In genomic region chr19:835201-835810, GRCh38 we compare ENCODE assay signal across 37 cellular contexts. TPM values are rescaled to one million over a fixed set of nuclear protein-coding genes. Genes with fewer than 3 reads are reported as not detected.
DNase-seq lines count a peak whose midpoint lies in the region; ATAC-seq and TF ChIP-seq lines count a peak whose summit lies in the region.
"Had no signal": no experiment of that assay in that cellular context is flagged by ENCODE, and none has a peak within 500 bp of the region (broad histone marks: within the 10 kb centered on the region; RNA-seq: fewer than 3 reads in every experiment).

No MANE protein-coding gene starts in this region.

- H2AFZ ChIP-seq in H9 (ENCODE audit: low read length) = no peak overlapping the region
- no peak overlapping the region for H2AFZ ChIP-seq in hepatocyte
- peak overlapping the region; percentile 77 for H2AFZ ChIP-seq in neuronal stem cell (ENCODE audit: low read length)

- H2BK15ac ChIP-seq in H9 (ENCODE audit: low read depth, low read length) = no peak overlapping the region
- H2BK15ac ChIP-seq in neuronal stem cell (ENCODE audit: low read length) = no peak overlapping the region

- H2BK12ac ChIP-seq in H9 (ENCODE audit: insufficient read length, low read depth, low read length) = no peak overlapping the region
- H2BK12ac ChIP-seq in neuronal stem cell (ENCODE audit: low read length) = no peak overlapping the region

- no peak overlapping the region for H3K56ac ChIP-seq in H9 (ENCODE audit: insufficient read length, low read depth, low read length)

- H3K4me3 ChIP-seq in hepatocyte (no peak overlapping the region), neuronal stem cell (ENCODE audit: low read length in 2 of 2) (no peak overlapping the region)
- H3K4me3 ChIP-seq: BLaER1 treated with 17β-estradiol and CSF1 and Interleukin-3, amounts not matched to agents 10 nM and 100 nM; esophagus squamous epithelium; prostate gland had no signal

- H3K9me3 ChIP-seq in H9 (ENCODE audit: control insufficient read depth, low read depth, low read length) (no peaks in the 10 kb centered on the region), hepatocyte (ENCODE audit: low read depth) (no peaks in the 10 kb centered on the region), neuronal stem cell (replicated peaks in 1 of 2; ENCODE audit: control insufficient read depth in 2 of 2, insufficient read depth in 1 of 2, low read depth in 1 of 2, low read length in 2 of 2) (no peaks in the 10 kb centered on the region)
- H3K9me3 ChIP-seq: BLaER1 treated with 17β-estradiol and CSF1 and Interleukin-3, amounts not matched to agents 10 nM and 100 nM; esophagus squamous epithelium; prostate gland had no signal

- H3K4ac ChIP-seq in H9 (ENCODE audit: low read depth, low read length) (no peak overlapping the region), neuronal stem cell (ENCODE audit: low read length) (no peak overlapping the region)

- no peaks in the 10 kb centered on the region for H3K36me3 ChIP-seq in hepatocyte (replicated peaks; ENCODE audit: insufficient read depth, low read depth)
- no peaks in the 10 kb centered on the region for H3K36me3 ChIP-seq in neuronal stem cell (replicated peaks in 1 of 2; ENCODE audit: control insufficient read depth in 2 of 2, insufficient read depth in 2 of 2, low read length in 2 of 2)
- H3K36me3 ChIP-seq: BLaER1 treated with 17β-estradiol and CSF1 and Interleukin-3, amounts not matched to agents 10 nM and 100 nM; esophagus squamous epithelium; prostate gland had no signal

- H4K20me1 ChIP-seq in H9 (ENCODE audit: control insufficient read depth, insufficient read depth, insufficient read length) (no peaks in the 10 kb centered on the region), hepatocyte (ENCODE audit: insufficient read depth, poor library complexity, severe bottlenecking) (no peaks in the 10 kb centered on the region)

- H3T11ph ChIP-seq in H9 (ENCODE audit: low read length) = no peak overlapping the region

- no peaks in the 10 kb centered on the region for H3K23me2 ChIP-seq in H9 (ENCODE audit: insufficient read length, low read depth, low read length, poor library complexity, severe bottlenecking)

- H3K14ac ChIP-seq in H9 (ENCODE audit: insufficient read depth, low read length) = no peak overlapping the region
- H3K14ac ChIP-seq in neuronal stem cell (ENCODE audit: low read length) = no peak overlapping the region

- peaks cover 8% of the 10 kb centered on the region for H3K27me3 Mint-ChIP-seq in H9 (ENCODE audit: low read depth)

- ATAC-seq in HG02840 (IDR thresholded peaks at IDR 0.05; ENCODE audit: low FRiP score, unreplicated experiment) (no peak), HG03280 (IDR thresholded peaks at IDR 0.05; ENCODE audit: unreplicated experiment) (no peak)
- ATAC-seq: activated CD8-positive, alpha-beta T cell treated with anti-CD3 and anti-CD28 coated beads, Interleukin-2, amount 10 ng/mL, durations not matched to agents 7 days and 5 days; PC-3 had no signal

- H4K5ac ChIP-seq in H9 (ENCODE audit: insufficient read length, low read depth, low read length) = no peak overlapping the region

- no peaks in the 10 kb centered on the region for H3K79me1 ChIP-seq in H9 (ENCODE audit: insufficient read depth, low read depth, low read length, poor library complexity, severe bottlenecking)
- no peaks in the 10 kb centered on the region for H3K79me1 ChIP-seq in neuronal stem cell (ENCODE audit: low read depth, low read length)

- no peak overlapping the region for H4K91ac ChIP-seq in H9 (ENCODE audit: insufficient read length, low read depth, low read length)
- H4K91ac ChIP-seq in neuronal stem cell (ENCODE audit: low read depth, low read length, poor library complexity) = no peak overlapping the region

- H3K9me2 ChIP-seq in hepatocyte (replicated peaks; ENCODE audit: insufficient read depth) = no peaks in the 10 kb centered on the region

- H3K79me2 ChIP-seq in H9 (ENCODE audit: insufficient read depth, low read length) (no peaks in the 10 kb centered on the region), hepatocyte (no peaks in the 10 kb centered on the region)

- WGBS in H9 (ENCODE audit: extremely low coverage, insufficient read length, low lambda C conversion rate) = no CpG with 5 or more reads among the region's 37 CpGs
- 78% methylated on average over 15 of the region's 37 CpGs for WGBS in hepatocyte (ENCODE audit: low lambda C conversion rate, missing lambda C conversion rate)
- no CpG with 5 or more reads among the region's 37 CpGs for WGBS in neuronal stem cell (ENCODE audit: extremely low coverage in 2 of 2, insufficient read length in 2 of 2, insufficient replicate concordance in 1 of 2), 2 donors

- TF ChIP-seq CTCF in H9 (conservative IDR thresholded peaks at IDR 0.05) (no peak), hepatocyte (IDR thresholded peaks at IDR 0.05; ENCODE audit: poor library complexity) (no peak)

- H3K27me3 ChIP-seq in H9 (ENCODE audit: insufficient read depth, low read length) = no peaks in the 10 kb centered on the region
- no peaks in the 10 kb centered on the region for H3K27me3 ChIP-seq in hepatocyte
- H3K27me3 ChIP-seq in neuronal stem cell (ENCODE audit: control insufficient read depth in 3 of 3, insufficient read depth in 3 of 3, low read depth in 1 of 3, low read length in 3 of 3) = peaks cover 0 to 4% (median 0%) of the 10 kb centered on the region in 3 experiments

- H3K36me3 Mint-ChIP-seq in H9 (ENCODE audit: insufficient read depth in 1 of 3, low read depth in 3 of 3) = no peaks in the 10 kb centered on the region
- H3K36me3 Mint-ChIP-seq: activated naive CD4-positive, alpha-beta T cell treated with anti-CD3 and anti-CD28 coated beads, Interleukin-2, amount 50 U/mL, for 24 hours; IgD-negative memory B cell; type B pancreatic cell had no signal

- H2AK5ac ChIP-seq in H9 (ENCODE audit: insufficient read length, low read length) (no peak overlapping the region), neuronal stem cell (ENCODE audit: low read depth, low read length) (peak overlapping the region; percentile 63)

- H3K27ac Mint-ChIP-seq in H9 = peak overlapping the region in 2 of 3 experiments; percentile 44; a peak in 1 of 7 replicates
- H3K27ac Mint-ChIP-seq: activated CD8-positive, alpha-beta T cell treated with anti-CD3 and anti-CD28 coated beads, Interleukin-2, amount 10 ng/mL, durations not matched to agents 7 days and 5 days; activated naive CD4-positive, alpha-beta T cell treated with anti-CD3 and anti-CD28 coated beads, Interleukin-2, amount 50 U/mL, for 24 hours; activated T-helper 2 cell treated with anti-CD3 and anti-CD28 coated beads, Interferon-gamma antibody, Interleukin-2, Interleukin-4, amounts not matched to agents 10 μg/mL and 5 μg/mL and 100 μg/mL, durations not matched to agents 14 hours and 24 hours and 36 hours; type B pancreatic cell had no signal

- no peaks in the 10 kb centered on the region for H3K4me1 Mint-ChIP-seq in H9
- H3K4me1 Mint-ChIP-seq: activated naive CD4-positive, alpha-beta T cell treated with anti-CD3 and anti-CD28 coated beads, Interleukin-2, amount 50 U/mL, for 24 hours had no signal

- H3K18ac ChIP-seq in H9 (ENCODE audit: insufficient read length, low read depth, low read length) (no peak overlapping the region), neuronal stem cell (ENCODE audit: low read length) (no peak overlapping the region)

- H3K4me3 Mint-ChIP-seq in H9 = no peak overlapping the region
- H3K4me3 Mint-ChIP-seq: activated CD8-positive, alpha-beta T cell treated with anti-CD3 and anti-CD28 coated beads, Interleukin-2, amount 10 ng/mL, durations not matched to agents 7 days and 5 days; activated naive CD4-positive, alpha-beta T cell treated with anti-CD3 and anti-CD28 coated beads, Interleukin-2, amount 50 U/mL, for 24 hours; IgD-negative memory B cell; type B pancreatic cell had no signal

- H3K4me2 ChIP-seq in H9 (ENCODE audit: insufficient read depth, insufficient read length, low read length) (no peak overlapping the region), hepatocyte (no peak overlapping the region), neuronal stem cell (ENCODE audit: insufficient read depth, low read length, poor library complexity, severe bottlenecking) (no peak overlapping the region)

- H3K9ac ChIP-seq in H9 (ENCODE audit: extremely low read depth, insufficient read length, low read length) (no peak overlapping the region), neuronal stem cell (ENCODE audit: low read depth, low read length, poor library complexity) (no peak overlapping the region)
- H3K9ac ChIP-seq: BLaER1 treated with 17β-estradiol and CSF1 and Interleukin-3, amounts not matched to agents 10 nM and 100 nM had no signal

- no peak for DNase-seq in H9
- DNase-seq in MV-4-11 (lab: John Stamatoyannopoulos, UW) = peak; percentile 85
- DNase-seq in hepatocyte (ENCODE audit: low spot score) = peak; percentile 16
- no peak for DNase-seq in neuronal stem cell (ENCODE audit: low spot score)
- no peak for DNase-seq in NCI-H82 (lab: John Stamatoyannopoulos, UW)
- DNase-seq in activated CD4-positive, alpha-beta T cell treated with anti-CD3 and anti-CD28 coated beads, Interleukin-2, amount 50 U/mL, for 4 hours = no peak
- DNase-seq: activated CD8-positive, alpha-beta T cell treated with anti-CD3 and anti-CD28 coated beads, Interleukin-2, amount 10 ng/mL, durations not matched to agents 7 days and 5 days; amygdala; COR-L47; DMS79 treated with DMSO at 0.1 percent for 48 hours; esophagus squamous epithelium; GDM1; HCEC 1CT; hypothalamus; left cardiac atrium; NCI-H1092 treated with DMSO at 0.1 percent for 48 hours; NCI-H187; NCI-H2171 treated with DMSO at 0.1 percent for 48 hours; NCI-H510A treated with DMSO at 0.1 percent for 48 hours; NK-92 treated with Interleukin-12 subunit alpha and Interleukin-12 subunit beta, amount 100 ng/mL, for 24 hours; nucleus accumbens; PC-3; Right ventricle myocardium superior; stimulated activated CD4-positive, alpha-beta T cell treated with anti-CD3 and anti-CD28 coated beads, Interleukin-4, amount 100 ng/mL, for 24 hours; SW 1271 had no signal

- H3K4me1 ChIP-seq in H9 (ENCODE audit: insufficient read depth, low read length) (no peaks in the 10 kb centered on the region), hepatocyte (ENCODE audit: insufficient read depth) (no peaks in the 10 kb centered on the region), neuronal stem cell (ENCODE audit: control insufficient read depth in 2 of 2, insufficient read depth in 1 of 2, low read depth in 1 of 2, low read length in 2 of 2) (peaks cover 0 to 3% of the 10 kb centered on the region in 2 donors)
- H3K4me1 ChIP-seq: prostate gland had no signal

- H3K23ac ChIP-seq in H9 (ENCODE audit: insufficient read length, low read depth, low read length) (no peak overlapping the region), neuronal stem cell (ENCODE audit: low read depth, low read length, poor library complexity) (no peak overlapping the region)

- no peaks in the 10 kb centered on the region; a peak in 1 of 5 replicates for H3K9me3 Mint-ChIP-seq in H9
- H3K9me3 Mint-ChIP-seq: activated naive CD4-positive, alpha-beta T cell treated with anti-CD3 and anti-CD28 coated beads, Interleukin-2, amount 50 U/mL, for 24 hours; activated T-helper 2 cell treated with anti-CD3 and anti-CD28 coated beads, Interferon-gamma antibody, Interleukin-2, Interleukin-4, amounts not matched to agents 10 μg/mL and 5 μg/mL and 100 μg/mL, durations not matched to agents 14 hours and 24 hours and 36 hours; type B pancreatic cell had no signal

- H2BK5ac ChIP-seq in H9 (ENCODE audit: insufficient read length, low read length) (no peak overlapping the region), neuronal stem cell (ENCODE audit: low read length) (no peak overlapping the region)

- H2BK120ac ChIP-seq in H9 (ENCODE audit: low read depth, low read length, poor library complexity, severe bottlenecking) (no peak overlapping the region), neuronal stem cell (ENCODE audit: low read depth, low read length) (no peak overlapping the region)

- H4K8ac ChIP-seq in H9 (replicated peaks; ENCODE audit: insufficient read length, low read depth, low read length) (no peak overlapping the region), neuronal stem cell (ENCODE audit: low read depth, low read length) (no peak overlapping the region)

- H3K27ac ChIP-seq in H9 (ENCODE audit: insufficient read length, low read depth, low read length) (no peak overlapping the region), hepatocyte (no peak overlapping the region), neuronal stem cell (replicated peaks; ENCODE audit: low read length) (no peak overlapping the region)
- H3K27ac ChIP-seq: BLaER1 treated with 17β-estradiol and CSF1 and Interleukin-3, amounts not matched to agents 10 nM and 100 nM; esophagus squamous epithelium; prostate gland had no signal

- H2BK20ac ChIP-seq in H9 (ENCODE audit: low read depth, low read length, poor library complexity, severe bottlenecking) = no peak overlapping the region

RNA-seq across cellular contexts. Expression of gene PRTN3, which starts 5.5 kb away (rescaled TPM):
- 0.31 TPM in 1 of 2 replicates, not detected in the other for total RNA-seq in H9 (2021)
- not detected in 2 replicates for total RNA-seq in hepatocyte
- not detected in 2 replicates for polyA plus RNA-seq in hepatocyte
- 1.9 TPM for polyA plus RNA-seq in neuronal stem cell (2013, experiment 1 of 2)
- polyA plus RNA-seq in neuronal stem cell (2013, experiment 2 of 2) = 1.9 TPM
- total RNA-seq: activated CD8-positive, alpha-beta T cell treated with anti-CD3 and anti-CD28 coated beads, Interleukin-2, amount 10 ng/mL, durations not matched to agents 7 days and 5 days; activated T-helper 2 cell treated with anti-CD3 and anti-CD28 coated beads, Interferon-gamma antibody, Interleukin-2, Interleukin-4, amounts not matched to agents 10 μg/mL and 5 μg/mL and 100 μg/mL, durations not matched to agents 14 hours and 24 hours and 36 hours; dermis microvascular lymphatic vessel endothelial cell; esophagus squamous epithelium; left cardiac atrium; Right ventricle myocardium superior; subcutaneous adipose tissue had no signal
- polyA plus RNA-seq: AG04450, IgD-negative memory B cell had no signal

RNA-seq across cellular contexts. Expression of gene AZU1, which starts 7.7 kb away (rescaled TPM):
- 0.77 and 1.6 TPM in 2 replicates for total RNA-seq in H9 (2021)
- total RNA-seq in hepatocyte = not detected in 2 replicates
- 0.94 TPM in 1 of 2 replicates, not detected in the other for polyA plus RNA-seq in hepatocyte
- polyA plus RNA-seq in neuronal stem cell (2013, experiment 1 of 2) = 1.2 TPM
- polyA plus RNA-seq in neuronal stem cell (2013, experiment 2 of 2) = 1.3 TPM
- total RNA-seq: activated CD8-positive, alpha-beta T cell treated with anti-CD3 and anti-CD28 coated beads, Interleukin-2, amount 10 ng/mL, durations not matched to agents 7 days and 5 days; activated T-helper 2 cell treated with anti-CD3 and anti-CD28 coated beads, Interferon-gamma antibody, Interleukin-2, Interleukin-4, amounts not matched to agents 10 μg/mL and 5 μg/mL and 100 μg/mL, durations not matched to agents 14 hours and 24 hours and 36 hours; dermis microvascular lymphatic vessel endothelial cell; esophagus squamous epithelium; PC-3; Right ventricle myocardium superior had no signal
- polyA plus RNA-seq: IgD-negative memory B cell had no signal

RNA-seq across cellular contexts. Expression of gene PLPPR3, which starts 13.6 kb away (rescaled TPM):
- 57.9 and 61.2 TPM in 2 replicates for total RNA-seq in H9 (2021)
- total RNA-seq in hepatocyte = 7.6 and 11.1 TPM in 2 replicates
- 11.4 and 11.7 TPM in 2 replicates for polyA plus RNA-seq in hepatocyte
- polyA plus RNA-seq in neuronal stem cell (2013, experiment 1 of 2) = 56.3 TPM
- 54.0 TPM for polyA plus RNA-seq in neuronal stem cell (2013, experiment 2 of 2)
- total RNA-seq: activated CD8-positive, alpha-beta T cell treated with anti-CD3 and anti-CD28 coated beads, Interleukin-2, amount 10 ng/mL, durations not matched to agents 7 days and 5 days; activated T-helper 2 cell treated with anti-CD3 and anti-CD28 coated beads, Interferon-gamma antibody, Interleukin-2, Interleukin-4, amounts not matched to agents 10 μg/mL and 5 μg/mL and 100 μg/mL, durations not matched to agents 14 hours and 24 hours and 36 hours; esophagus squamous epithelium; PC-3; Right ventricle myocardium superior; subcutaneous adipose tissue had no signal
- polyA plus RNA-seq: IgD-negative memory B cell had no signal

RNA-seq across cellular contexts. Expression of gene ELANE, which starts 16.8 kb away (rescaled TPM):
- total RNA-seq in H9 (2021) = not detected in 2 replicates
- 0.83 and 1.2 TPM in 2 replicates for total RNA-seq in hepatocyte
- polyA plus RNA-seq in hepatocyte = 0.81 and 3.0 TPM in 2 replicates
- not detected for polyA plus RNA-seq in neuronal stem cell (2013, experiment 1 of 2)
- polyA plus RNA-seq in neuronal stem cell (2013, experiment 2 of 2) = not detected
- total RNA-seq: activated CD8-positive, alpha-beta T cell treated with anti-CD3 and anti-CD28 coated beads, Interleukin-2, amount 10 ng/mL, durations not matched to agents 7 days and 5 days; activated T-helper 2 cell treated with anti-CD3 and anti-CD28 coated beads, Interferon-gamma antibody, Interleukin-2, Interleukin-4, amounts not matched to agents 10 μg/mL and 5 μg/mL and 100 μg/mL, durations not matched to agents 14 hours and 24 hours and 36 hours; dermis microvascular lymphatic vessel endothelial cell; frontal cortex; PC-3 had no signal
- polyA plus RNA-seq: AG04450, IgD-negative memory B cell had no signal

RNA-seq across cellular contexts. Expression of gene CFD, which starts 24.2 kb away (rescaled TPM):
- total RNA-seq in H9 (2021) (1.9 and 2.8 TPM in 2 replicates), hepatocyte (3.3 and 9.0 TPM in 2 replicates)
- 8.2 and 11.2 TPM in 2 replicates for polyA plus RNA-seq in hepatocyte
- polyA plus RNA-seq in neuronal stem cell (2013, experiment 1 of 2) = 0.18 TPM
- 0.14 TPM for polyA plus RNA-seq in neuronal stem cell (2013, experiment 2 of 2)

Comparison
In these comparisons a context has a peak if more than half of its experiments do, and no peak if none do; other contexts are left out.
1. DNase-seq: peak in MV-4-11 (single experiment) and hepatocyte (single experiment); none in H9 (single experiment), neuronal stem cell (single experiment), NCI-H82 (single experiment) and activated CD4-positive, alpha-beta T cell treated with anti-CD3 and anti-CD28 coated beads, Interleukin-2, amount 50 U/mL, for 4 hours (0 of 2).